In genomic region chr7:27213150-27213903, GRCh38 we compare ENCODE assay signal across 23 cellular contexts. TPM values are rescaled to one million over a fixed set of nuclear protein-coding genes. Genes with fewer than 3 reads are reported as not detected.
DNase-seq lines count a peak whose midpoint lies in the region; ATAC-seq, FAIRE-seq and TF ChIP-seq lines count a peak whose summit lies in the region.
"Had no signal": no experiment of that assay in that cellular context is flagged by ENCODE, and none has a peak within 500 bp of the region (broad histone marks: within the 10 kb centered on the region; RNA-seq: fewer than 3 reads in every experiment).

No MANE protein-coding gene starts in this region.

- H3K14ac ChIP-seq in mesenchymal stem cell (ENCODE audit: low read length in 2 of 2) = no peak overlapping the region

- peaks cover 4% of the 10 kb centered on the region; the same call in 1 of the 2 replicates for H4K20me1 ChIP-seq in K562 (replicated peaks; ENCODE audit: control insufficient read depth, insufficient read depth, low read length)

- H3K4me3 ChIP-seq in right cardiac atrium (ENCODE audit: low read length) (peak overlapping the region; percentile 6), K562 (no peak overlapping the region), mesenchymal stem cell (ENCODE audit: insufficient read depth in 1 of 2, low read depth in 1 of 2, low read length in 2 of 2) (no peak overlapping the region), upper lobe of right lung (no peak overlapping the region)
- H3K4me3 ChIP-seq: body of pancreas, tibial nerve had no signal

- TF ChIP-seq CTCF in K562 (IDR thresholded peaks at IDR 0.05 in 2 of 3, conservative IDR thresholded peaks at IDR 0.05 in 1 of 3; ENCODE audit: insufficient read depth in 2 of 3, low read depth in 1 of 3, low read length in 3 of 3) (no peak), upper lobe of right lung (IDR thresholded peaks at IDR 0.05) (no peak)

- no peak for TF ChIP-seq POLR2A in K562 (conservative IDR thresholded peaks at IDR 0.05)

- 15% methylated on average over 56 of the region's 56 CpGs for WGBS in right cardiac atrium
- WGBS in K562 (ENCODE audit: insufficient coverage, low coverage, missing lambda C conversion rate) = 4% methylated on average over 37 of the region's 56 CpGs
- 22% methylated on average over 45 of the region's 56 CpGs for WGBS in mesenchymal stem cell

- H3K4me2 ChIP-seq in K562 (ENCODE audit: insufficient read depth, low read length) (no peak overlapping the region), mesenchymal stem cell (ENCODE audit: low read length, poor library complexity, severe bottlenecking) (peak overlapping the region; percentile 40)

- no TSS peak for BruUV-seq in K562 (replicated peaks; lab: Mats Ljungman, UMichigan)

- POLR2A ChIA-PET in K562 (lab: Yijun Ruan, JAX) = no interaction called here

- H3K9ac ChIP-seq in K562 (ENCODE audit: insufficient read depth in 1 of 2, low read depth in 2 of 2, low read length in 2 of 2) (no peak overlapping the region), mesenchymal stem cell (ENCODE audit: low read length) (no peak overlapping the region)

- peaks cover 0 to 6% of the 10 kb centered on the region in 2 donors for H3K4me1 Mint-ChIP-seq in natural killer cell treated with Interleukin-12 subunit alpha and Interleukin-12 subunit beta and Interleukin-15 and Interleukin-18, amount 100 ng/mL, for 72 hours (ENCODE audit: low read depth in 2 of 2)

- H3K9me3 ChIP-seq in right cardiac atrium (ENCODE audit: control insufficient read depth, low read length) (no peaks in the 10 kb centered on the region), K562 (replicated peaks; ENCODE audit: control insufficient read depth, insufficient read depth, low read depth, low read length) (no peaks in the 10 kb centered on the region), mesenchymal stem cell (ENCODE audit: control insufficient read depth, low read length) (no peaks in the 10 kb centered on the region), upper lobe of right lung (no peaks in the 10 kb centered on the region)
- H3K9me3 ChIP-seq: body of pancreas, tibial nerve had no signal

- no peak overlapping the region for H3K4ac ChIP-seq in mesenchymal stem cell (ENCODE audit: low read depth in 1 of 2, low read length in 2 of 2)

- FAIRE-seq in K562 (lab: Jason Lieb, UNC) = no peak

- H2BK15ac ChIP-seq in mesenchymal stem cell (ENCODE audit: low read depth, poor library complexity, severe bottlenecking) = no peak overlapping the region

- H3K4me3 Mint-ChIP-seq in natural killer cell treated with Interleukin-12 subunit alpha and Interleukin-12 subunit beta and Interleukin-15 and Interleukin-18, amount 100 ng/mL, for 72 hours = no peak overlapping the region
- H3K4me3 Mint-ChIP-seq: activated CD4-positive, alpha-beta T cell treated with anti-CD3 and anti-CD28 coated beads, Interleukin-2, amount 10 ng/mL, durations not matched to agents 24 days and 14 days; activated naive CD4-positive, alpha-beta T cell treated with anti-CD3 and anti-CD28 coated beads, Interleukin-2, amount 50 U/mL, for 24 hours; CD8-positive, alpha-beta memory T cell; stimulated activated memory B cell treated with anti-CD40 and anti-IgM and Interleukin-4, amounts not matched to agents 10 μg/mL and 1 μg/mL and 100 μg/mL, for 72 hours had no signal

- H4K91ac ChIP-seq in mesenchymal stem cell (ENCODE audit: low read length) = no peak overlapping the region

- no peaks in the 10 kb centered on the region for H3K36me3 Mint-ChIP-seq in natural killer cell treated with Interleukin-12 subunit alpha and Interleukin-12 subunit beta and Interleukin-15 and Interleukin-18, amount 100 ng/mL, for 72 hours
- H3K36me3 Mint-ChIP-seq: activated naive CD4-positive, alpha-beta T cell treated with anti-CD3 and anti-CD28 coated beads, Interleukin-2, amount 50 U/mL, for 24 hours; CD8-positive, alpha-beta memory T cell; stimulated activated memory B cell treated with anti-CD40 and anti-IgM and Interleukin-4, amounts not matched to agents 10 μg/mL and 1 μg/mL and 100 μg/mL, for 72 hours had no signal

- H3K27me3 ChIP-seq in right cardiac atrium (ENCODE audit: control insufficient read depth, insufficient read depth) (peaks cover 6% of the 10 kb centered on the region), K562 (ENCODE audit: control insufficient read depth in 2 of 2, insufficient read depth in 2 of 2, low read length in 2 of 2) (peaks cover 35 to 72% of the 10 kb centered on the region in 2 experiments), mesenchymal stem cell (ENCODE audit: control insufficient read depth in 1 of 2, insufficient read depth in 1 of 2, low read length in 2 of 2) (peaks cover 78 to 91% of the 10 kb centered on the region in 2 experiments), upper lobe of right lung (peaks cover 81% of the 10 kb centered on the region)

- no peaks in the 10 kb centered on the region for H3K79me1 ChIP-seq in mesenchymal stem cell (replicated peaks; ENCODE audit: low read length, poor library complexity, severe bottlenecking)

- no peak overlapping the region for H2BK5ac ChIP-seq in mesenchymal stem cell (ENCODE audit: low read depth, low read length, poor library complexity, severe bottlenecking)

- no peaks in the 10 kb centered on the region for H3K9me1 ChIP-seq in K562 (ENCODE audit: control insufficient read depth, insufficient read depth, low read length)

- TF ChIP-seq EP300 in K562 (IDR thresholded peaks at IDR 0.05; ENCODE audit: low read length) = no peak

- CTCF ChIA-PET in K562 (lab: Yijun Ruan, JAX; ENCODE audit: low intra/inter-chr PET ratio) = no interaction called here

- peak in 1 of 2 donors; percentile 48 for ATAC-seq in right cardiac atrium
- ATAC-seq in Right ventricle myocardium superior (ENCODE audit: poor library complexity) = no peak
- no peak for ATAC-seq in K562
- ATAC-seq in upper lobe of right lung = peak; percentile 28
- no peak for ATAC-seq in natural killer cell treated with Interleukin-12 subunit alpha and Interleukin-12 subunit beta and Interleukin-15 and Interleukin-18, amount 100 ng/mL, for 72 hours
- ATAC-seq in HG03469 (IDR thresholded peaks at IDR 0.05; ENCODE audit: unreplicated experiment) = no peak
- no peak for ATAC-seq in GM18498 (IDR thresholded peaks at IDR 0.05; ENCODE audit: unreplicated experiment)
- ATAC-seq: body of pancreas; stimulated activated memory B cell treated with anti-CD40 and anti-IgM and Interleukin-4, amounts not matched to agents 10 μg/mL and 1 μg/mL and 100 μg/mL, for 72 hours had no signal

- H4K8ac ChIP-seq in mesenchymal stem cell (ENCODE audit: low read length) = no peak overlapping the region

- H3K27ac ChIP-seq in right cardiac atrium (ENCODE audit: low read length) (no peak overlapping the region), K562 (ENCODE audit: extremely low read depth, low read depth, low read length) (no peak overlapping the region), mesenchymal stem cell (ENCODE audit: low read length, poor library complexity, severe bottlenecking) (no peak overlapping the region), upper lobe of right lung (no peak overlapping the region)
- H3K27ac ChIP-seq: body of pancreas, tibial nerve had no signal

- H2BK120ac ChIP-seq in mesenchymal stem cell (ENCODE audit: low read depth, low read length) = no peak overlapping the region

- peaks cover 68 to 90% of the 10 kb centered on the region in 2 donors for H3K27me3 Mint-ChIP-seq in natural killer cell treated with Interleukin-12 subunit alpha and Interleukin-12 subunit beta and Interleukin-15 and Interleukin-18, amount 100 ng/mL, for 72 hours

- H3K23ac ChIP-seq in mesenchymal stem cell (ENCODE audit: low read length in 2 of 2) = peak overlapping the region in 1 of 2 experiments; percentile 19

- no peak overlapping the region for H2AK5ac ChIP-seq in mesenchymal stem cell (ENCODE audit: low read length, severe bottlenecking)

- DNase-seq in right cardiac atrium (no peak), Right ventricle myocardium superior (no peak), K562 (ENCODE audit: extremely low read depth in 1 of 4, low spot score in 3 of 4) (no peak), mesenchymal stem cell (no peak), upper lobe of right lung (peak; percentile 53)
- no peak for DNase-seq in natural killer cell treated with Interleukin-12 subunit alpha and Interleukin-12 subunit beta and Interleukin-15 and Interleukin-18, amount 100 ng/mL, for 72 hours (ENCODE audit: low spot score)
- DNase-seq: activated CD4-positive, alpha-beta T cell treated with anti-CD3 and anti-CD28 coated beads, Interleukin-2, amount 10 ng/mL, durations not matched to agents 24 days and 14 days; activated T-cell treated with anti-CD3 and anti-CD28 coated beads for 4 hours; body of pancreas; CD8-positive, alpha-beta memory T cell; cortex of kidney; DMS79 treated with DMSO at 0.1 percent for 48 hours; Karpas-422; kidney glomerular epithelial cell; midbrain; NCI-H2081 treated with DMSO at 0.1 percent for 48 hours had no signal

- H3K18ac ChIP-seq in mesenchymal stem cell (ENCODE audit: low read depth in 1 of 2, low read length in 2 of 2) = no peak overlapping the region

- no peaks in the 10 kb centered on the region for H3K79me2 ChIP-seq in K562 (ENCODE audit: control insufficient read depth, insufficient read depth, low read length)

- H3K4me1 ChIP-seq in right cardiac atrium (ENCODE audit: control insufficient read depth, insufficient read depth, low read length) (no peaks in the 10 kb centered on the region), K562 (replicated peaks in 1 of 2; ENCODE audit: control insufficient read depth in 2 of 2, insufficient read depth in 2 of 2, low read length in 2 of 2) (peaks cover 0 to 15% of the 10 kb centered on the region in 2 experiments; a peak in 1 of 5 replicates), mesenchymal stem cell (ENCODE audit: control insufficient read depth, insufficient read depth, low read depth, low read length) (peaks cover 16% of the 10 kb centered on the region), upper lobe of right lung (peaks cover 12% of the 10 kb centered on the region)

- no peak overlapping the region for H3K27ac Mint-ChIP-seq in natural killer cell treated with Interleukin-12 subunit alpha and Interleukin-12 subunit beta and Interleukin-15 and Interleukin-18, amount 100 ng/mL, for 72 hours
- H3K27ac Mint-ChIP-seq: activated CD4-positive, alpha-beta T cell treated with anti-CD3 and anti-CD28 coated beads, Interleukin-2, amount 10 ng/mL, durations not matched to agents 24 days and 14 days; activated naive CD4-positive, alpha-beta T cell treated with anti-CD3 and anti-CD28 coated beads, Interleukin-2, amount 50 U/mL, for 24 hours; CD8-positive, alpha-beta memory T cell; stimulated activated memory B cell treated with anti-CD40 and anti-IgM and Interleukin-4, amounts not matched to agents 10 μg/mL and 1 μg/mL and 100 μg/mL, for 72 hours had no signal

- H2AFZ ChIP-seq in K562 (ENCODE audit: low read depth, low read length) (no peak overlapping the region), mesenchymal stem cell (ENCODE audit: low read depth, low read length) (no peak overlapping the region)

- no peaks in the 10 kb centered on the region for H3K9me3 Mint-ChIP-seq in natural killer cell treated with Interleukin-12 subunit alpha and Interleukin-12 subunit beta and Interleukin-15 and Interleukin-18, amount 100 ng/mL, for 72 hours
- H3K9me3 Mint-ChIP-seq: activated CD4-positive, alpha-beta T cell treated with anti-CD3 and anti-CD28 coated beads, Interleukin-2, amount 10 ng/mL, durations not matched to agents 24 days and 14 days; activated naive CD4-positive, alpha-beta T cell treated with anti-CD3 and anti-CD28 coated beads, Interleukin-2, amount 50 U/mL, for 24 hours; CD8-positive, alpha-beta memory T cell; stimulated activated memory B cell treated with anti-CD40 and anti-IgM and Interleukin-4, amounts not matched to agents 10 μg/mL and 1 μg/mL and 100 μg/mL, for 72 hours had no signal

- in situ Hi-C loops in K562 (cut with MboI) = no loop called here

- H3K36me3 ChIP-seq in K562 (ENCODE audit: control insufficient read depth, insufficient read depth, low read length) = no peaks in the 10 kb centered on the region
- no peaks in the 10 kb centered on the region for H3K36me3 ChIP-seq in mesenchymal stem cell (ENCODE audit: control insufficient read depth in 1 of 2, insufficient read depth in 2 of 2, low read depth in 1 of 2, low read length in 2 of 2)
- no peaks in the 10 kb centered on the region for H3K36me3 ChIP-seq in upper lobe of right lung
- H3K36me3 ChIP-seq: tibial nerve had no signal

- no peak overlapping the region for H2BK12ac ChIP-seq in mesenchymal stem cell (ENCODE audit: low read length in 2 of 2)

- no peak for TF ChIP-seq RAD21 in K562 (CRISPR knock-in tag; conservative IDR thresholded peaks at IDR 0.05 in 1 of 2, IDR thresholded peaks at IDR 0.05 in 1 of 2)

- intact Hi-C loops in right cardiac atrium (cut with DNase I) = loop anchor here in 3 of 4 donors (10.0 kb wide), 2 partner anchors 361 to 571 kb away; no protein-coding TSS in a partner anchor
- intact Hi-C loops in Right ventricle myocardium superior (cut with DNase I) = no loop called here
- intact Hi-C loops in K562 (cut with micrococcal nuclease) = loop anchor here (5.0 kb wide), 1 partner anchor 364 kb away; no protein-coding TSS in a partner anchor
- intact Hi-C loops in upper lobe of right lung (cut with DNase I) = no loop called here

RNA-seq across cellular contexts. Expression of gene HOXA13, which starts 13.4 kb away (rescaled TPM):
- total RNA-seq in right cardiac atrium (not detected), Right ventricle myocardium superior (not detected), K562 (2014; rRNA removed) (not detected in 2 replicates), K562 (2014; rRNA removed; fragmentation: Illumina TruSeq; extraction: Trizol) (not detected in 2 replicates), K562 (2015; rRNA removed; fragmentation: Illumina TruSeq; extraction: Trizol) (not detected in 2 replicates), K562 (2021) (not detected in 2 replicates), upper lobe of right lung (not detected)
- polyA plus RNA-seq in right cardiac atrium (not detected), K562 (2011; rRNA removed) (not detected in 2 replicates), K562 (2014; fragmentation: Illumina TruSeq; extraction: Trizol) (not detected in 2 replicates), K562 (2014; fragmentation: Nextera tagmentation; extraction: Ambion mirVana) (not detected), K562 (2014; rRNA removed) (not detected in 2 replicates)
- not detected in 2 replicates for total RNA-seq in K562 (2011; cell fraction: chromatin; rRNA removed; ENCODE audit: low replicate concordance)
- total RNA-seq in K562 (2011; cell fraction: nucleolus; rRNA removed) = not detected in 2 replicates
- not detected in 2 replicates for total RNA-seq in K562 (2011; cell fraction: nucleoplasm; rRNA removed)
- not detected in 2 replicates for polyA plus RNA-seq in K562 (2011; cell fraction: cytosol; rRNA removed)
- not detected in 2 replicates for polyA plus RNA-seq in K562 (2011; cell fraction: nucleus; rRNA removed)
- not detected in 2 replicates for polyA plus RNA-seq in K562 (2012)
- polyA minus RNA-seq in K562 (2011; rRNA and poly(A)+ RNA removed) = not detected in 2 replicates
- polyA minus RNA-seq in K562 (2011; cell fraction: cytosol; rRNA and poly(A)+ RNA removed) = not detected in 2 replicates
- polyA minus RNA-seq in K562 (2011; cell fraction: nucleus; rRNA and poly(A)+ RNA removed) = not detected in 2 replicates
- not detected for polyA plus RNA-seq in mesenchymal stem cell (2013, experiment 1 of 2)
- not detected for polyA plus RNA-seq in mesenchymal stem cell (2013, experiment 2 of 2)
- not detected for total RNA-seq in natural killer cell treated with Interleukin-12 subunit alpha and Interleukin-12 subunit beta and Interleukin-15 and Interleukin-18, amount 100 ng/mL, for 72 hours
- total RNA-seq: activated CD4-positive, alpha-beta T cell treated with anti-CD3 and anti-CD28 coated beads, Interleukin-2, amount 10 ng/mL, durations not matched to agents 24 days and 14 days; body of pancreas; CD8-positive, alpha-beta memory T cell had no signal
- polyA plus RNA-seq: CD8-positive, alpha-beta memory T cell; neural cell had no signal

RNA-seq across cellular contexts. Expression of gene HOXA11, which starts 28.3 kb away (rescaled TPM):
- not detected for total RNA-seq in right cardiac atrium
- not detected for polyA plus RNA-seq in right cardiac atrium
- total RNA-seq in Right ventricle myocardium superior = not detected
- not detected in 2 replicates for total RNA-seq in K562 (2011; cell fraction: chromatin; rRNA removed; ENCODE audit: low replicate concordance)
- total RNA-seq in K562 (2011; cell fraction: nucleolus; rRNA removed) = not detected in 2 replicates
- total RNA-seq in K562 (2011; cell fraction: nucleoplasm; rRNA removed) = not detected in 2 replicates
- total RNA-seq in K562 (2014; rRNA removed) = not detected in 2 replicates
- total RNA-seq in K562 (2014; rRNA removed; fragmentation: Illumina TruSeq; extraction: Trizol) = not detected in 2 replicates
- not detected in 2 replicates for total RNA-seq in K562 (2015; rRNA removed; fragmentation: Illumina TruSeq; extraction: Trizol)
- total RNA-seq in K562 (2021) = not detected in 2 replicates
- not detected in 2 replicates for polyA plus RNA-seq in K562 (2011; rRNA removed)
- not detected in 2 replicates for polyA plus RNA-seq in K562 (2011; cell fraction: cytosol; rRNA removed)
- polyA plus RNA-seq in K562 (2011; cell fraction: nucleus; rRNA removed) = not detected in 2 replicates
- not detected in 2 replicates for polyA plus RNA-seq in K562 (2012)
- not detected in 2 replicates for polyA plus RNA-seq in K562 (2014; fragmentation: Illumina TruSeq; extraction: Trizol)
- not detected for polyA plus RNA-seq in K562 (2014; fragmentation: Nextera tagmentation; extraction: Ambion mirVana)
- polyA plus RNA-seq in K562 (2014; rRNA removed) = not detected in 2 replicates
- not detected in 2 replicates for polyA minus RNA-seq in K562 (2011; rRNA and poly(A)+ RNA removed)
- not detected in 2 replicates for polyA minus RNA-seq in K562 (2011; cell fraction: cytosol; rRNA and poly(A)+ RNA removed)
- polyA minus RNA-seq in K562 (2011; cell fraction: nucleus; rRNA and poly(A)+ RNA removed) = not detected in 2 replicates
- polyA plus RNA-seq in mesenchymal stem cell (2013, experiment 1 of 2) = 1.4 TPM
- 1.3 TPM for polyA plus RNA-seq in mesenchymal stem cell (2013, experiment 2 of 2)
- not detected for total RNA-seq in upper lobe of right lung
- total RNA-seq in natural killer cell treated with Interleukin-12 subunit alpha and Interleukin-12 subunit beta and Interleukin-15 and Interleukin-18, amount 100 ng/mL, for 72 hours = under 1 TPM; 0.20 to 0.76 TPM
- total RNA-seq: activated CD4-positive, alpha-beta T cell treated with anti-CD3 and anti-CD28 coated beads, Interleukin-2, amount 10 ng/mL, durations not matched to agents 24 days and 14 days; body of pancreas; CD8-positive, alpha-beta memory T cell had no signal
- polyA plus RNA-seq: CD8-positive, alpha-beta memory T cell; neural cell had no signal

RNA-seq across cellular contexts. Expression of gene EVX1, which starts 29.3 kb away (rescaled TPM):
- total RNA-seq in right cardiac atrium (not detected), Right ventricle myocardium superior (not detected), K562 (2014; rRNA removed) (not detected in 2 replicates), K562 (2014; rRNA removed; fragmentation: Illumina TruSeq; extraction: Trizol) (not detected in 2 replicates), K562 (2015; rRNA removed; fragmentation: Illumina TruSeq; extraction: Trizol) (not detected in 2 replicates), K562 (2021) (not detected in 2 replicates), upper lobe of right lung (not detected)
- polyA plus RNA-seq in right cardiac atrium (0.05 TPM), K562 (2011; rRNA removed) (not detected in 2 replicates), K562 (2014; fragmentation: Illumina TruSeq; extraction: Trizol) (not detected in 2 replicates), K562 (2014; fragmentation: Nextera tagmentation; extraction: Ambion mirVana) (not detected), K562 (2014; rRNA removed) (not detected in 2 replicates)
- not detected in 2 replicates for total RNA-seq in K562 (2011; cell fraction: chromatin; rRNA removed; ENCODE audit: low replicate concordance)
- total RNA-seq in K562 (2011; cell fraction: nucleolus; rRNA removed) = not detected in 2 replicates
- total RNA-seq in K562 (2011; cell fraction: nucleoplasm; rRNA removed) = not detected in 2 replicates
- not detected in 2 replicates for polyA plus RNA-seq in K562 (2011; cell fraction: cytosol; rRNA removed)
- not detected in 2 replicates for polyA plus RNA-seq in K562 (2011; cell fraction: nucleus; rRNA removed)
- not detected in 2 replicates for polyA plus RNA-seq in K562 (2012)
- not detected in 2 replicates for polyA minus RNA-seq in K562 (2011; rRNA and poly(A)+ RNA removed)
- polyA minus RNA-seq in K562 (2011; cell fraction: cytosol; rRNA and poly(A)+ RNA removed) = not detected in 2 replicates
- polyA minus RNA-seq in K562 (2011; cell fraction: nucleus; rRNA and poly(A)+ RNA removed) = not detected in 2 replicates
- polyA plus RNA-seq in mesenchymal stem cell (2013, experiment 1 of 2) = not detected
- polyA plus RNA-seq in mesenchymal stem cell (2013, experiment 2 of 2) = not detected
- total RNA-seq in natural killer cell treated with Interleukin-12 subunit alpha and Interleukin-12 subunit beta and Interleukin-15 and Interleukin-18, amount 100 ng/mL, for 72 hours = not detected
- total RNA-seq: activated CD4-positive, alpha-beta T cell treated with anti-CD3 and anti-CD28 coated beads, Interleukin-2, amount 10 ng/mL, durations not matched to agents 24 days and 14 days; body of pancreas; CD8-positive, alpha-beta memory T cell; RPMI7951; tibial nerve had no signal
- polyA plus RNA-seq: CD8-positive, alpha-beta memory T cell; neural cell had no signal

RNA-seq across cellular contexts. Expression of gene HOXA10, which starts 39.2 kb away (rescaled TPM):
- not detected for total RNA-seq in right cardiac atrium
- not detected for polyA plus RNA-seq in right cardiac atrium
- total RNA-seq in Right ventricle myocardium superior = not detected
- not detected in 2 replicates for total RNA-seq in K562 (2011; cell fraction: chromatin; rRNA removed; ENCODE audit: low replicate concordance)
- not detected in 2 replicates for total RNA-seq in K562 (2011; cell fraction: nucleolus; rRNA removed)
- not detected in 2 replicates for total RNA-seq in K562 (2011; cell fraction: nucleoplasm; rRNA removed)
- not detected in 2 replicates for total RNA-seq in K562 (2014; rRNA removed)
- total RNA-seq in K562 (2014; rRNA removed; fragmentation: Illumina TruSeq; extraction: Trizol) = not detected in 2 replicates
- total RNA-seq in K562 (2015; rRNA removed; fragmentation: Illumina TruSeq; extraction: Trizol) = not detected in 2 replicates
- total RNA-seq in K562 (2021) = not detected in 2 replicates
- not detected in 2 replicates for polyA plus RNA-seq in K562 (2011; rRNA removed)
- polyA plus RNA-seq in K562 (2011; cell fraction: cytosol; rRNA removed) = not detected in 2 replicates
- polyA plus RNA-seq in K562 (2011; cell fraction: nucleus; rRNA removed) = not detected in 2 replicates
- polyA plus RNA-seq in K562 (2012) = not detected in 2 replicates
- not detected in 2 replicates for polyA plus RNA-seq in K562 (2014; fragmentation: Illumina TruSeq; extraction: Trizol)
- not detected for polyA plus RNA-seq in K562 (2014; fragmentation: Nextera tagmentation; extraction: Ambion mirVana)
- polyA plus RNA-seq in K562 (2014; rRNA removed) = not detected in 2 replicates
- polyA minus RNA-seq in K562 (2011; rRNA and poly(A)+ RNA removed) = not detected in 2 replicates
- polyA minus RNA-seq in K562 (2011; cell fraction: cytosol; rRNA and poly(A)+ RNA removed) = not detected in 2 replicates
- polyA minus RNA-seq in K562 (2011; cell fraction: nucleus; rRNA and poly(A)+ RNA removed) = not detected in 2 replicates
- polyA plus RNA-seq in mesenchymal stem cell (2013, experiment 1 of 2) = 6.9 TPM
- polyA plus RNA-seq in mesenchymal stem cell (2013, experiment 2 of 2) = 7.1 TPM
- 0.38 TPM for total RNA-seq in upper lobe of right lung
- 1 to 10 TPM in 1 of 2 donors, under 1 TPM in 1; 0.88 to 1.3 TPM for total RNA-seq in natural killer cell treated with Interleukin-12 subunit alpha and Interleukin-12 subunit beta and Interleukin-15 and Interleukin-18, amount 100 ng/mL, for 72 hours
- total RNA-seq: activated CD4-positive, alpha-beta T cell treated with anti-CD3 and anti-CD28 coated beads, Interleukin-2, amount 10 ng/mL, durations not matched to agents 24 days and 14 days; CD8-positive, alpha-beta memory T cell had no signal
- polyA plus RNA-seq: neural cell had no signal

RNA-seq across cellular contexts. Expression of gene HOXA9, which starts 48.0 kb away (rescaled TPM):
- total RNA-seq in right cardiac atrium (not detected), Right ventricle myocardium superior (not detected), K562 (2014; rRNA removed) (not detected in 2 replicates), K562 (2014; rRNA removed; fragmentation: Illumina TruSeq; extraction: Trizol) (not detected in 2 replicates), K562 (2015; rRNA removed; fragmentation: Illumina TruSeq; extraction: Trizol) (not detected in 2 replicates), K562 (2021) (not detected in 2 replicates), upper lobe of right lung (1.2 TPM)
- polyA plus RNA-seq in right cardiac atrium (not detected), K562 (2011; rRNA removed) (not detected in 2 replicates), K562 (2014; fragmentation: Illumina TruSeq; extraction: Trizol) (not detected in 2 replicates), K562 (2014; fragmentation: Nextera tagmentation; extraction: Ambion mirVana) (not detected), K562 (2014; rRNA removed) (not detected in 2 replicates)
- not detected in 2 replicates for total RNA-seq in K562 (2011; cell fraction: chromatin; rRNA removed; ENCODE audit: low replicate concordance)
- not detected in 2 replicates for total RNA-seq in K562 (2011; cell fraction: nucleolus; rRNA removed)
- total RNA-seq in K562 (2011; cell fraction: nucleoplasm; rRNA removed) = not detected in 2 replicates
- not detected in 2 replicates for polyA plus RNA-seq in K562 (2011; cell fraction: cytosol; rRNA removed)
- polyA plus RNA-seq in K562 (2011; cell fraction: nucleus; rRNA removed) = not detected in 2 replicates
- not detected in 2 replicates for polyA plus RNA-seq in K562 (2012)
- polyA minus RNA-seq in K562 (2011; rRNA and poly(A)+ RNA removed) = not detected in 2 replicates
- not detected in 2 replicates for polyA minus RNA-seq in K562 (2011; cell fraction: cytosol; rRNA and poly(A)+ RNA removed)
- not detected in 2 replicates for polyA minus RNA-seq in K562 (2011; cell fraction: nucleus; rRNA and poly(A)+ RNA removed)
- polyA plus RNA-seq in mesenchymal stem cell (2013, experiment 1 of 2) = 9.8 TPM
- 9.8 TPM for polyA plus RNA-seq in mesenchymal stem cell (2013, experiment 2 of 2)
- total RNA-seq in natural killer cell treated with Interleukin-12 subunit alpha and Interleukin-12 subunit beta and Interleukin-15 and Interleukin-18, amount 100 ng/mL, for 72 hours = 1 to 10 TPM in 1 of 2 donors, not detected in 1; 2.4 TPM
- total RNA-seq: activated CD4-positive, alpha-beta T cell treated with anti-CD3 and anti-CD28 coated beads, Interleukin-2, amount 10 ng/mL, durations not matched to agents 24 days and 14 days; body of pancreas; CD8-positive, alpha-beta memory T cell had no signal
- polyA plus RNA-seq: CD8-positive, alpha-beta memory T cell; neural cell had no signal

Comparison
In these comparisons a context has a peak if more than half of its experiments do, and no peak if none do; other contexts are left out.
1. intact Hi-C loops: an anchor here in right cardiac atrium (10.0 kb wide) and K562 (5.0 kb wide); none called in Right ventricle myocardium superior and upper lobe of right lung.